ENCODE assay signal across 29 cellular contexts in genomic region chr9:124686918-124687317, GRCh38.
DNase-seq lines count a peak whose midpoint lies in the region; ATAC-seq and TF ChIP-seq lines count a peak whose summit lies in the region.
"Had no signal": no experiment of that assay in that cellular context is flagged by ENCODE, and none has a peak within 500 bp of the region (broad histone marks: within the 10 kb centered on the region; RNA-seq: fewer than 3 reads in every experiment).

No MANE protein-coding gene starts in this region.

- no peak overlapping the region for H2AK5ac ChIP-seq in mesenchymal stem cell (ENCODE audit: low read length, severe bottlenecking)

- 66 to 70% methylated on average over 2 of the region's 2 CpGs for WGBS in heart right ventricle, 2 donors
- WGBS in thyroid gland, 2 donors: 89 to 95% methylated on average over 2 of the region's 2 CpGs
- 100% methylated on average over 2 of the region's 2 CpGs for WGBS in mesenchymal stem cell

- H3K4me2 ChIP-seq in mesenchymal stem cell (ENCODE audit: low read length, poor library complexity, severe bottlenecking): no peak overlapping the region
- H3K4me2 ChIP-seq: BLaER1 had no signal

- peak; percentile 33 for DNase-seq in NOMO-1 treated with DMSO at 0.1 percent for 48 hours (lab: John Stamatoyannopoulos, UW; ENCODE audit: unreplicated experiment)
- no peak for DNase-seq in NOMO-1 (lab: John Stamatoyannopoulos, UW; ENCODE audit: unreplicated experiment in 2 of 2)
- no peak for DNase-seq in heart right ventricle
- DNase-seq in right atrium auricular region (ENCODE audit: low spot score): no peak
- DNase-seq in left lobe of liver (ENCODE audit: low spot score): no peak
- no peak for DNase-seq in thyroid gland
- no peak for DNase-seq in UCSD-AML1 (lab: John Stamatoyannopoulos, UW; ENCODE audit: unreplicated experiment)
- no peak for DNase-seq in mesenchymal stem cell
- DNase-seq: 8988T; Caco-2; CD8-positive, alpha-beta T cell; DMS79; EL; GDM1; HCEC 1CT; KG1; MG63; NCI-H1048; NCI-H1417; NCI-H1694; NCI-H2029 treated with DMSO at 0.1 percent for 48 hours; NCI-H446 treated with DMSO at 0.1 percent for 48 hours; NCI-H526; NCI-H82; NK-92 treated with Interleukin-12 subunit alpha and Interleukin-12 subunit beta, amount 100 ng/mL, for 24 hours; RPMI8226; SHP77 treated with DMSO at 0.1 percent for 48 hours had no signal

- H3K36me3 ChIP-seq in heart right ventricle (no peaks in the 10 kb centered on the region), right atrium auricular region (no peaks in the 10 kb centered on the region), thyroid gland (no peaks in the 10 kb centered on the region), mesenchymal stem cell (ENCODE audit: control insufficient read depth in 1 of 2, insufficient read depth in 2 of 2, low read depth in 1 of 2, low read length in 2 of 2) (peaks cover 0 to 13% of the 10 kb centered on the region in 2 experiments)
- H3K36me3 ChIP-seq: MG63 had no signal

- no peak overlapping the region for H3K14ac ChIP-seq in mesenchymal stem cell (ENCODE audit: low read length in 2 of 2)

- H3K4me1 ChIP-seq in heart right ventricle: peaks cover 0 to 17% (median 4%) of the 10 kb centered on the region in 9 donors
- peaks cover 0 to 4% of the 10 kb centered on the region in 2 donors for H3K4me1 ChIP-seq in right atrium auricular region
- peaks cover 35 to 40% of the 10 kb centered on the region in 2 donors for H3K4me1 ChIP-seq in thyroid gland
- peaks cover 2% of the 10 kb centered on the region for H3K4me1 ChIP-seq in mesenchymal stem cell (ENCODE audit: control insufficient read depth, insufficient read depth, low read depth, low read length)
- H3K4me1 ChIP-seq: Caco-2 had no signal

- H3K9me3 ChIP-seq in heart right ventricle (peaks cover 0 to 4% (median 0%) of the 10 kb centered on the region in 11 donors), right atrium auricular region (no peaks in the 10 kb centered on the region), thyroid gland (no peaks in the 10 kb centered on the region), mesenchymal stem cell (ENCODE audit: control insufficient read depth, low read length) (no peaks in the 10 kb centered on the region)
- H3K9me3 ChIP-seq: BLaER1, Caco-2, MG63 had no signal

- H3K4me3 ChIP-seq in heart right ventricle: no peak overlapping the region
- no peak overlapping the region for H3K4me3 ChIP-seq in right atrium auricular region
- H3K4me3 ChIP-seq in thyroid gland (replicated peaks in 1 of 3): no peak overlapping the region
- no peak overlapping the region for H3K4me3 ChIP-seq in mesenchymal stem cell (ENCODE audit: insufficient read depth in 1 of 2, low read depth in 1 of 2, low read length in 2 of 2)
- H3K4me3 ChIP-seq: BLaER1, GM12878, MG63 had no signal

- no peak overlapping the region for H2BK5ac ChIP-seq in mesenchymal stem cell (ENCODE audit: low read depth, low read length, poor library complexity, severe bottlenecking)

- ATAC-seq in heart right ventricle (peak in 5 of 8 donors; percentile 42 to 76 (median 63)), left lobe of liver (peak; percentile 40)
- ATAC-seq: CD8-positive, alpha-beta T cell; GM12878 had no signal

- TF ChIP-seq POLR2A in thyroid gland (IDR thresholded peaks at IDR 0.05): no peak

- H3K27ac ChIP-seq in heart right ventricle: no peak overlapping the region
- H3K27ac ChIP-seq in right atrium auricular region: no peak overlapping the region
- H3K27ac ChIP-seq in thyroid gland: peak overlapping the region in 2 of 3 donors; percentile 12 to 22
- no peak overlapping the region for H3K27ac ChIP-seq in mesenchymal stem cell (ENCODE audit: low read length, poor library complexity, severe bottlenecking)
- H3K27ac ChIP-seq: BLaER1 had no signal

- H3K79me1 ChIP-seq in mesenchymal stem cell (replicated peaks; ENCODE audit: low read length, poor library complexity, severe bottlenecking): peaks cover 25% of the 10 kb centered on the region

- H3K27me3 ChIP-seq in heart right ventricle (no peaks in the 10 kb centered on the region), right atrium auricular region (no peaks in the 10 kb centered on the region), thyroid gland (no peaks in the 10 kb centered on the region), mesenchymal stem cell (ENCODE audit: control insufficient read depth in 1 of 2, insufficient read depth in 1 of 2, low read length in 2 of 2) (no peaks in the 10 kb centered on the region)
- H3K27me3 ChIP-seq: BLaER1, MG63 had no signal

- H3K18ac ChIP-seq in mesenchymal stem cell (ENCODE audit: low read depth in 1 of 2, low read length in 2 of 2): no peak overlapping the region

- no peak overlapping the region for H2BK120ac ChIP-seq in mesenchymal stem cell (ENCODE audit: low read depth, low read length)

- H2BK15ac ChIP-seq in mesenchymal stem cell (ENCODE audit: low read depth, poor library complexity, severe bottlenecking): no peak overlapping the region

- no peak overlapping the region for H3K9ac ChIP-seq in mesenchymal stem cell (ENCODE audit: low read length)
- H3K9ac ChIP-seq: BLaER1 had no signal

- H2AFZ ChIP-seq in mesenchymal stem cell (ENCODE audit: low read depth, low read length): no peak overlapping the region

- H4K91ac ChIP-seq in mesenchymal stem cell (ENCODE audit: low read length): no peak overlapping the region

- H3K4ac ChIP-seq in mesenchymal stem cell (ENCODE audit: low read depth in 1 of 2, low read length in 2 of 2): no peak overlapping the region

- no peak overlapping the region for H3K23ac ChIP-seq in mesenchymal stem cell (ENCODE audit: low read length in 2 of 2)

- no peak overlapping the region for H2BK12ac ChIP-seq in mesenchymal stem cell (ENCODE audit: low read length in 2 of 2)

- no peak overlapping the region for H4K8ac ChIP-seq in mesenchymal stem cell (ENCODE audit: low read length)

- TF ChIP-seq CTCF in heart right ventricle (IDR thresholded peaks at IDR 0.05): no peak
- TF ChIP-seq CTCF in right atrium auricular region (IDR thresholded peaks at IDR 0.05): no peak
- TF ChIP-seq CTCF in thyroid gland (IDR thresholded peaks at IDR 0.05): no peak

- intact Hi-C loops in heart right ventricle (cut with DNase I): no loop called here
- intact Hi-C loops in thyroid gland (cut with DNase I): no loop called here

Comparison
In these comparisons a context has a peak if more than half of its experiments do, and no peak if none do; other contexts are left out.
1. H3K27ac ChIP-seq: peak in thyroid gland (2 of 3); none in heart right ventricle (0 of 10), right atrium auricular region (0 of 2) and mesenchymal stem cell (single experiment).